In genomic region chr6:34068462-34069044, GRCh38 we compare ENCODE assay signal across 16 cellular contexts.
DNase-seq lines count a peak whose midpoint lies in the region; ATAC-seq, FAIRE-seq and TF ChIP-seq lines count a peak whose summit lies in the region.
"Had no signal": no experiment of that assay in that cellular context is flagged by ENCODE, and none has a peak within 500 bp of the region (broad histone marks: within the 10 kb centered on the region; RNA-seq: fewer than 3 reads in every experiment).

No MANE protein-coding gene starts in this region.

- H3K14ac ChIP-seq in neuronal stem cell (ENCODE audit: low read length), result no peak overlapping the region

- no peaks in the 10 kb centered on the region for H3K9me3 ChIP-seq in Loucy (ENCODE audit: insufficient read depth, low read depth, low read length)
- H3K9me3 ChIP-seq in neuronal stem cell (replicated peaks in 1 of 2; ENCODE audit: control insufficient read depth in 2 of 2, insufficient read depth in 1 of 2, low read depth in 1 of 2, low read length in 2 of 2), result peaks cover 0 to 12% of the 10 kb centered on the region in 2 donors
- H3K9me3 ChIP-seq: Caco-2, SJSA1 had no signal

- no peak overlapping the region for H3K9ac ChIP-seq in Loucy (ENCODE audit: low read depth, low read length, poor library complexity, severe bottlenecking)
- H3K9ac ChIP-seq in neuronal stem cell (ENCODE audit: low read depth, low read length, poor library complexity), result no peak overlapping the region
- H3K9ac ChIP-seq: GM23248 had no signal

- no peak overlapping the region for H3K27ac ChIP-seq in neuronal stem cell (replicated peaks; ENCODE audit: low read length)
- H3K27ac ChIP-seq: GM23248, SJSA1 had no signal

- H3K23ac ChIP-seq in neuronal stem cell (ENCODE audit: low read depth, low read length, poor library complexity), result no peak overlapping the region

- H3K4me2 ChIP-seq in Loucy (ENCODE audit: low read depth, low read length, poor library complexity, severe bottlenecking), result no peak overlapping the region
- no peak overlapping the region for H3K4me2 ChIP-seq in neuronal stem cell (ENCODE audit: insufficient read depth, low read length, poor library complexity, severe bottlenecking)

- no peak overlapping the region for H2BK5ac ChIP-seq in neuronal stem cell (ENCODE audit: low read length)

- H2AK5ac ChIP-seq in neuronal stem cell (ENCODE audit: low read depth, low read length), result peak overlapping the region; percentile 73

- H3K9me2 ChIP-seq in Loucy (replicated peaks; ENCODE audit: low read depth, low read length), result no peaks in the 10 kb centered on the region

- H3K4me3 Mint-ChIP-seq in WTC11, result no peak overlapping the region

- H4K8ac ChIP-seq in neuronal stem cell (ENCODE audit: low read depth, low read length), result no peak overlapping the region

- H2AFZ ChIP-seq in Loucy (ENCODE audit: low read length) (no peak overlapping the region), neuronal stem cell (ENCODE audit: low read length) (no peak overlapping the region)
- H2AFZ ChIP-seq: GM23248 had no signal

- H3K9me3 Mint-ChIP-seq in WTC11, result no peaks in the 10 kb centered on the region

- POLR2A ChIA-PET in WTC11 (lab: Charles Lee), result interaction anchor here (0.8 kb wide), 1 partner anchor 55 kb away, joined by 4 read pairs; no protein-coding TSS in a partner anchor

- no peaks in the 10 kb centered on the region for H3K36me3 Mint-ChIP-seq in WTC11

- FAIRE-seq in frontal cortex (lab: Jason Lieb, UNC), result no peak

- ATAC-seq in WTC11 (peak; percentile 21), GM21576 (IDR thresholded peaks at IDR 0.05; ENCODE audit: unreplicated experiment) (no peak)

- H3K18ac ChIP-seq in neuronal stem cell (ENCODE audit: low read length), result peak overlapping the region; percentile 58

- no peak overlapping the region for H3K4ac ChIP-seq in neuronal stem cell (ENCODE audit: low read length)

- CTCF ChIA-PET in WTC11 (lab: Charles Lee), result interaction anchor here (0.7 to 6.2 kb wide), 17 partner anchors 11 to 297 kb away, joined by 3 to 57 read pairs (median 4); partner anchors contain the start of gene GRM4

- H2BK120ac ChIP-seq in neuronal stem cell (ENCODE audit: low read depth, low read length), result no peak overlapping the region

- H2BK12ac ChIP-seq in neuronal stem cell (ENCODE audit: low read length), result no peak overlapping the region

- H2BK15ac ChIP-seq in neuronal stem cell (ENCODE audit: low read length), result no peak overlapping the region

- H4K20me1 ChIP-seq in Loucy (ENCODE audit: insufficient read depth, low read length, poor library complexity, severe bottlenecking), result no peaks in the 10 kb centered on the region

- H3K4me3 ChIP-seq in Loucy (ENCODE audit: low read length, poor library complexity, severe bottlenecking) (no peak overlapping the region), neuronal stem cell (ENCODE audit: low read length in 2 of 2) (no peak overlapping the region)
- H3K4me3 ChIP-seq: GM23248, SJSA1 had no signal

- H3K36me3 ChIP-seq in Loucy (ENCODE audit: insufficient read depth, low read length), result no peaks in the 10 kb centered on the region
- H3K36me3 ChIP-seq in neuronal stem cell (replicated peaks in 1 of 2; ENCODE audit: control insufficient read depth in 2 of 2, insufficient read depth in 2 of 2, low read length in 2 of 2), result peaks cover 0 to 5% of the 10 kb centered on the region in 2 donors
- H3K36me3 ChIP-seq: SJSA1 had no signal

- peaks cover 2% of the 10 kb centered on the region; the same call in 1 of the 2 replicates for H3K4me1 Mint-ChIP-seq in WTC11

- no peaks in the 10 kb centered on the region for H3K79me2 ChIP-seq in Loucy (ENCODE audit: insufficient read depth, low read length)

- peaks cover 5% of the 10 kb centered on the region for H3K79me1 ChIP-seq in neuronal stem cell (ENCODE audit: low read depth, low read length)

- no CpG with 5 or more reads among the region's 8 CpGs for WGBS in neuronal stem cell (ENCODE audit: extremely low coverage in 2 of 2, insufficient read length in 2 of 2, insufficient replicate concordance in 1 of 2), 2 donors

- H3F3A ChIP-seq in Loucy (ENCODE audit: low read depth), result 0 out of 2 replicates have a peak, but pooled peaks cover 2% of the 10 kb centered on the region

- no peaks in the 10 kb centered on the region for H3K27me3 Mint-ChIP-seq in WTC11 (ENCODE audit: low read depth)

- H3K27me3 ChIP-seq in Loucy (ENCODE audit: insufficient read depth, low read length, poor library complexity, severe bottlenecking), result no peaks in the 10 kb centered on the region
- H3K27me3 ChIP-seq in neuronal stem cell (ENCODE audit: control insufficient read depth in 3 of 3, insufficient read depth in 3 of 3, low read depth in 1 of 3, low read length in 3 of 3), result peaks cover 0 to 24% (median 12%) of the 10 kb centered on the region in 3 experiments

- H3K4me1 ChIP-seq in Loucy (ENCODE audit: insufficient read depth, low read length, poor library complexity, severe bottlenecking) (no peaks in the 10 kb centered on the region), neuronal stem cell (ENCODE audit: control insufficient read depth in 2 of 2, insufficient read depth in 1 of 2, low read depth in 1 of 2, low read length in 2 of 2) (peaks cover 0 to 8% of the 10 kb centered on the region in 2 donors)
- H3K4me1 ChIP-seq: Caco-2, SJSA1 had no signal

- H4K91ac ChIP-seq in neuronal stem cell (ENCODE audit: low read depth, low read length, poor library complexity), result no peak overlapping the region

- 0 out of 2 replicates have a peak, but pooled peaks have one; percentile 12 for TF ChIP-seq CTCF in Loucy (conservative IDR thresholded peaks at IDR 0.05; ENCODE audit: low read length)
- no peak for TF ChIP-seq CTCF in WTC11 (IDR thresholded peaks at IDR 0.05)

- DNase-seq in NCI-H2171 treated with DMSO at 0.1 percent for 48 hours (lab: John Stamatoyannopoulos, UW) (peak; percentile 44), NCI-H2171 (lab: John Stamatoyannopoulos, UW) (no peak), WTC11 (ENCODE audit: low spot score) (no peak), neuronal stem cell (ENCODE audit: low spot score) (no peak), COR-L47 (lab: John Stamatoyannopoulos, UW) (no peak), frontal cortex (ENCODE audit: low spot score in 2 of 2) (no peak)
- DNase-seq: AML-193, DMS79, NCI-H1105, NCI-H2081, NCI-H446 had no signal

- H3K27ac Mint-ChIP-seq in WTC11, result no peak overlapping the region

TF ChIP-seq in WTC11, 78 proteins besides CTCF, POLR2A, EP300 and RAD21 (continues in another document):
- TF ChIP-seq NFYB (CRISPR knock-in tag; conservative IDR thresholded peaks at IDR 0.05; ENCODE audit: low read depth) (no peak), NFATC4 (CRISPR knock-in tag; IDR thresholded peaks at IDR 0.05) (no peak), USF1 (CRISPR knock-in tag; IDR thresholded peaks at IDR 0.05) (no peak), FOXP1 (CRISPR knock-in tag; IDR thresholded peaks at IDR 0.05; ENCODE audit: borderline replicate concordance) (no peak), IRF2 (CRISPR knock-in tag; IDR thresholded peaks at IDR 0.05; ENCODE audit: borderline replicate concordance, low read depth) (no peak), TCF7 (CRISPR knock-in tag; IDR thresholded peaks at IDR 0.05; ENCODE audit: low read depth) (no peak), GTF2I (CRISPR knock-in tag; conservative IDR thresholded peaks at IDR 0.05) (no peak), NR2C2 (CRISPR knock-in tag; IDR thresholded peaks at IDR 0.05) (no peak), NR3C1 (CRISPR knock-in tag; conservative IDR thresholded peaks at IDR 0.05; ENCODE audit: low read depth) (no peak), CREB1 (CRISPR knock-in tag; IDR thresholded peaks at IDR 0.05) (no peak), ZNF416 (CRISPR knock-in tag; IDR thresholded peaks at IDR 0.05) (no peak), NR1H2 (CRISPR knock-in tag; IDR thresholded peaks at IDR 0.05) (no peak), ESRRA (CRISPR knock-in tag; IDR thresholded peaks at IDR 0.05; ENCODE audit: borderline replicate concordance) (no peak), ZNF425 (CRISPR knock-in tag; conservative IDR thresholded peaks at IDR 0.05) (no peak), MXD4 (CRISPR knock-in tag; IDR thresholded peaks at IDR 0.05; ENCODE audit: borderline replicate concordance) (no peak), ATF3 (CRISPR knock-in tag; conservative IDR thresholded peaks at IDR 0.05) (no peak)
